In the genomic region with DNA sequence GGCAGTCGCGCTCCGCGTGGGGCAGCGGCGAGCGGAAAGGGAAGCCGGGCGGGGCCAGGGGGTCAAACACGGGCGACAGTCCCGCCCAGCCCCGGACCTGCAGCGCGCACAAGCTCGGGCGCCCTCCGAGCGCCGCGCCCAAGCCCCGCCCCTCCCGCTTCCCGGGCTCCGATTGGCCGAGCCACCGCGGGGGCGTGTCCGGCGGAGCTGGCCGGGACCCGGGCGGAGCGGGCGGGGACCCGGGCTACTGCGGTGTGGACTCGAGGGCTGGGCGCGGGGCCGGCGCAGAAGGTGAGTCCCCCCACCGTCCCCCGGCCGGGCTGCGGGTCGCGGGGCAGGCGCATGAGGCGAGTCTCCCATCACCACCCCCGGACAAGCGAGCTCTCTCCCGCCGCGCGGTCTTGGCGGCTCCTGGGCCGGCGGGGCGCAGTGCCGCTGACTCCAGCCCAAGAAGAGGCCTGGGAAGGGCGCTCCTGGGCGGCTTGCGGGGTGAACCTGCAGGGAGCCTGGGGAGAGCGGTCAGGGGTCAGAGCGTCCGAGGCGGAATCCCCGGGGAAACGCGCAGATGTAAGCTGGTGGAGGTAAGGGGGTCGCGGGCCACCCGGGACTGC, we compare ENCODE assay signal across 8 cellular contexts. TPM values are rescaled to one million over a fixed set of nuclear protein-coding genes. Genes with fewer than 3 reads are reported as not detected.
A peak's percentile ranks its signal among the peaks of the same experiment; 100 is the strongest.
DNase-seq lines count a peak whose midpoint lies in the region; ATAC-seq and TF ChIP-seq lines count a peak whose summit lies in the region.

A gene with protein sequence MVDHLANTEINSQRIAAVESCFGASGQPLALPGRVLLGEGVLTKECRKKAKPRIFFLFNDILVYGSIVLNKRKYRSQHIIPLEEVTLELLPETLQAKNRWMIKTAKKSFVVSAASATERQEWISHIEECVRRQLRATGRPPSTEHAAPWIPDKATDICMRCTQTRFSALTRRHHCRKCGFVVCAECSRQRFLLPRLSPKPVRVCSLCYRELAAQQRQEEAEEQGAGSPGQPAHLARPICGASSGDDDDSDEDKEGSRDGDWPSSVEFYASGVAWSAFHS (plus strand): TSS at position 247 of the 611 bp plus-strand sequence. CDS start 8,379 bp downstream, outside the sequence.

- intact Hi-C loops in colonic mucosa (cut with DNase I): no loop called here

- H3K9me3 ChIP-seq in colonic mucosa: no peaks in the 10 kb centered on the region

- H3K27ac ChIP-seq in colonic mucosa: peak within 1 kb of the TSS; percentile 75

- ATAC-seq in GM18858 (IDR thresholded peaks at IDR 0.05; ENCODE audit: unreplicated experiment) (peak; percentile 79), HG03060 (IDR thresholded peaks at IDR 0.05; ENCODE audit: low read depth, unreplicated experiment) (peak; percentile 55), left lobe of liver (peak; percentile 89)

- TF ChIP-seq CTCF in colonic mucosa (IDR thresholded peaks at IDR 0.05): no peak

- H3K4me3 ChIP-seq in colonic mucosa: peak within 1 kb of the TSS; percentile 95

- peak within 1 kb of the TSS; percentile 69 to 90 for H3K9ac ChIP-seq in colonic mucosa (ENCODE audit: low read depth in 2 of 2, low read length in 2 of 2)

- H3K4me1 ChIP-seq in colonic mucosa: peaks cover 3% of the 10 kb centered on the region

- DNase-seq in AG08396 (ENCODE audit: low spot score): peak; percentile 95
- DNase-seq in NCI-H345 (lab: John Stamatoyannopoulos, UW): peak; percentile 95
- DNase-seq in activated CD4-positive, alpha-beta T cell treated with anti-CD3 and anti-CD28 coated beads for 48 hours: peak; percentile 89
- DNase-seq in colonic mucosa: peak; percentile 92
- peak; percentile 97 for DNase-seq in left lobe of liver (ENCODE audit: low spot score)
- peak; percentile 87 to 93 for DNase-seq in stimulated activated CD4-positive, alpha-beta T cell treated with anti-CD3 and anti-CD28 coated beads, Interleukin-2, amount 100 ng/mL, for 24 hours

- no peaks in the 10 kb centered on the region for H3K27me3 ChIP-seq in colonic mucosa

- no peaks in the 10 kb centered on the region for H3K36me3 ChIP-seq in colonic mucosa

RNA-seq across cellular contexts. Expression of the gene that starts here (rescaled TPM):
- total RNA-seq in colonic mucosa (1 to 10 TPM; 2.8 to 3.4 TPM), left lobe of liver (11.3 TPM)

Comparison
In these comparisons a context has a peak if more than half of its experiments do, and no peak if none do; other contexts are left out.
1. Peak in every context shown above with its lines: DNase-seq, ATAC-seq, H3K4me3 ChIP-seq and H3K27ac ChIP-seq.